ENCODE assay signal across 8 cellular contexts in the genomic region with DNA sequence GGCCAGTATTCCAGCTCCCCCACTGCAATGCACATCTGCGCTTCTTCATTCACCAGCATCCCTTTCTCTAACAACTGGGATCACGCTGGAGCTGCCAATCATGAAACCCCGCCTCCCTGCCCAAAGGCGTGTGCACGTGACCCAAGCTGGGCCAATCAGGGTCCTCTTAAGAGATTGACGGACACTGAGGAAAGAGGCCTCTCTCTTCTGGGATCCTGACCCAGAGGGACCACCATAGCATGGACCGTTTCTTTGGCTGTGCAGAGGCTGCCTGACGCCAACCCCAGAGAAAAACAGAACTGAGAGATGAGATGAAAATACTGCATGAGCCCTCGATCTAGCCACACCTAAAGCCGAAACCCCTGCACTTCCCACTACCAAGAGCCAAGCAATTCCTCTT. TPM values are rescaled to one million over a fixed set of nuclear protein-coding genes. Genes with fewer than 3 reads are reported as not detected.
DNase-seq lines count a peak whose midpoint lies in the region; ATAC-seq, FAIRE-seq and TF ChIP-seq lines count a peak whose summit lies in the region.

No MANE protein-coding gene starts in this region.

- no peaks in the 10 kb centered on the region for H3K9me3 ChIP-seq in esophagus muscularis mucosa

- intact Hi-C loops in esophagus muscularis mucosa (cut with DNase I), result no loop called here

- ATAC-seq in GM21423 (IDR thresholded peaks at IDR 0.05; ENCODE audit: unreplicated experiment) (peak; percentile 57), GM18520 (IDR thresholded peaks at IDR 0.05; ENCODE audit: unreplicated experiment) (no peak)
- ATAC-seq in natural killer cell treated with Interleukin-12 subunit alpha and Interleukin-12 subunit beta and Interleukin-15 and Interleukin-18, amount 100 ng/mL, for 72 hours, result no peak

- no peaks in the 10 kb centered on the region for H3K27me3 Mint-ChIP-seq in natural killer cell treated with Interleukin-12 subunit alpha and Interleukin-12 subunit beta and Interleukin-15 and Interleukin-18, amount 100 ng/mL, for 72 hours

- H3K9me3 Mint-ChIP-seq in natural killer cell treated with Interleukin-12 subunit alpha and Interleukin-12 subunit beta and Interleukin-15 and Interleukin-18, amount 100 ng/mL, for 72 hours, result no peaks in the 10 kb centered on the region

- peaks cover 0 to 10% (median 2%) of the 10 kb centered on the region in 4 donors for H3K4me1 ChIP-seq in esophagus muscularis mucosa

- H3K36me3 ChIP-seq in esophagus muscularis mucosa, result peaks cover 0 to 13% (median 5%) of the 10 kb centered on the region in 4 donors

- 67% methylated on average over 10 of the region's 10 CpGs for WGBS in esophagus muscularis mucosa

- no peak for TF ChIP-seq CTCF in esophagus muscularis mucosa (IDR thresholded peaks at IDR 0.05)

- TF ChIP-seq POLR2A in esophagus muscularis mucosa (IDR thresholded peaks at IDR 0.05; ENCODE audit: low read depth), result no peak
- TF ChIP-seq POLR2A in H54 (IDR thresholded peaks at IDR 0.05; ENCODE audit: low read depth, low read length), result no peak

- DNase-seq in EH (ENCODE audit: low read depth), result peak; percentile 18
- peak; percentile 16 for DNase-seq in NCI-H226
- DNase-seq in foreskin melanocyte, result peak; percentile 24
- no peak for DNase-seq in esophagus muscularis mucosa (ENCODE audit: extremely low spot score)
- DNase-seq in natural killer cell treated with Interleukin-12 subunit alpha and Interleukin-12 subunit beta and Interleukin-15 and Interleukin-18, amount 100 ng/mL, for 72 hours (ENCODE audit: low spot score), result no peak
- DNase-seq in H54 (ENCODE audit: insufficient read length, low spot score), result no peak

- TF ChIP-seq EP300 in esophagus muscularis mucosa (IDR thresholded peaks at IDR 0.05), result no peak

- no peak overlapping the region for H3K27ac Mint-ChIP-seq in natural killer cell treated with Interleukin-12 subunit alpha and Interleukin-12 subunit beta and Interleukin-15 and Interleukin-18, amount 100 ng/mL, for 72 hours

- H3K4me1 Mint-ChIP-seq in natural killer cell treated with Interleukin-12 subunit alpha and Interleukin-12 subunit beta and Interleukin-15 and Interleukin-18, amount 100 ng/mL, for 72 hours (ENCODE audit: low read depth in 2 of 2), result peaks cover 5 to 7% of the 10 kb centered on the region in 2 donors

- no peaks in the 10 kb centered on the region for H3K27me3 ChIP-seq in esophagus muscularis mucosa

- H3K27ac ChIP-seq in esophagus muscularis mucosa (replicated peaks in 1 of 4), result no peak overlapping the region

- H3K36me3 Mint-ChIP-seq in natural killer cell treated with Interleukin-12 subunit alpha and Interleukin-12 subunit beta and Interleukin-15 and Interleukin-18, amount 100 ng/mL, for 72 hours, result no peaks in the 10 kb centered on the region

- no peak overlapping the region for H3K4me3 Mint-ChIP-seq in natural killer cell treated with Interleukin-12 subunit alpha and Interleukin-12 subunit beta and Interleukin-15 and Interleukin-18, amount 100 ng/mL, for 72 hours

- H3K4me3 ChIP-seq in esophagus muscularis mucosa, result no peak overlapping the region

- no peak for FAIRE-seq in H54 (lab: Jason Lieb, UNC)

RNA-seq across cellular contexts. Expression of gene COTL1, which starts 32.0 kb away (rescaled TPM):
- total RNA-seq in esophagus muscularis mucosa, result 10 to 100 TPM; 34.5 to 42.9 (median 40.7) TPM
- 100 to 1,000 TPM; 128 to 154 TPM for total RNA-seq in natural killer cell treated with Interleukin-12 subunit alpha and Interleukin-12 subunit beta and Interleukin-15 and Interleukin-18, amount 100 ng/mL, for 72 hours

Comparison
In these comparisons a context has a peak if more than half of its experiments do, and no peak if none do; other contexts are left out.
1. DNase-seq: peak in EH (single experiment), NCI-H226 (single experiment) and foreskin melanocyte (single experiment); none in esophagus muscularis mucosa (single experiment), natural killer cell treated with Interleukin-12 subunit alpha and Interleukin-12 subunit beta and Interleukin-15 and Interleukin-18, amount 100 ng/mL, for 72 hours (single experiment) and H54 (single experiment).